Comparison of ENCODE assay signal across 1 cellular context in the genomic region with DNA sequence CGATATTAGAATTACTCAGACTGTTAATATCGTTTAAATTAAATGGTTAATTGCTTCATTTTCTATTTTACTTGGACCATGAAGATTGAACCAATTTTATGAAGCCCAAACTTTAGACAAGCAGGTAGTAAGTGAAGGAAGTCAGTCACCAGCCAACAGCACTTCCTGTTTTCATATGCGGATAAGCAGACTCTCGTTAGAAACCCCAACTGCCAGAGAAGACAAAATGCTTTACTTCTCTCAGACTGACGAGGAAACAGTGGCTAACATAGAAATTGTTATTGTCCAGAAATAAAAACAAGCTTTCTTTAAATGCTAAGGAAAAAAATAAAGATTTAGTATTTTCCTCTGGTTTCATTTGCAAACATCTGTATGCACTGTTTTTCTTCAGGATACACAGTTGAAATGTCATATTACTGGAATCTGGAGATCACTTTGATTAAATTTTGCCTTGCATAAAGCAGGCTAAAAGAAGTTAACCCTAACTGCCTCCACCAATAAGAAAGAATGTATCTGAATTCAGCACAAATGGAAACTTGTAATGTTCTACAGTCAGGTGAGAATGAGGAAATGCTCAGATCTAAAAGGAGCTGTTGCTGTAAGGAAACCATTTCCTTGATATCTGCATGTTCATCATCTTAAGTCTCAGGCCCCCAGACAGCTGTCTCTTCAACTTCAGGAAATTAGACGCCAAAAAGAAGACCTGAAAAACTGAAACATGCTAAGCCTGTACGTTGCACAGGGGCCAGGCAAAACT.
TF ChIP-seq lines count a peak whose summit lies in the region.

No MANE protein-coding gene starts in this region.

TF ChIP-seq in K562, 482 proteins besides CTCF, POLR2A, EP300 and RAD21 (continued from another document):
- TF ChIP-seq TRIM25 (IDR thresholded peaks at IDR 0.05; ENCODE audit: borderline replicate concordance): no peak
TF ChIP-seq in K562: peak in this region for 53.
